In genomic region chr1:179175011-179175934, GRCh38 we compare ENCODE assay signal across 9 cellular contexts. TPM values are rescaled to one million over a fixed set of nuclear protein-coding genes. Genes with fewer than 3 reads are reported as not detected.
DNase-seq lines count a peak whose midpoint lies in the region; ATAC-seq lines count a peak whose summit lies in the region.
"Had no signal": no experiment of that assay in that cellular context is flagged by ENCODE, and none has a peak within 500 bp of the region (broad histone marks: within the 10 kb centered on the region; RNA-seq: fewer than 3 reads in every experiment).

No MANE protein-coding gene starts in this region.

- DNase-seq in HT-29 (ENCODE audit: low spot score) = peak; percentile 16
- DNase-seq in anterior cingulate cortex (lab: John Stamatoyannopoulos, UW) = peak in 44 of 58 donors; percentile 1 to 82 (median 32)
- DNase-seq in right cardiac atrium = peak in 1 of 3 donors; percentile 34
- DNase-seq in SK-N-DZ (ENCODE audit: low spot score) = no peak
- no peak for DNase-seq in NCI-H345 treated with DMSO at 0.1 percent for 48 hours (lab: John Stamatoyannopoulos, UW; ENCODE audit: unreplicated experiment)
- DNase-seq: activated naive CD4-positive, alpha-beta T cell treated with anti-CD3 and anti-CD28 coated beads for 36 hours had no signal

- 57% methylated on average over 5 of the region's 5 CpGs for WGBS in right cardiac atrium

- no peaks in the 10 kb centered on the region for H3K9me3 ChIP-seq in right cardiac atrium (ENCODE audit: control insufficient read depth, low read length)
- H3K9me3 ChIP-seq in subcutaneous abdominal adipose tissue (ENCODE audit: control insufficient read depth in 5 of 5, low read length in 5 of 5) = no peaks in the 10 kb centered on the region

- H3K36me3 ChIP-seq in subcutaneous abdominal adipose tissue (ENCODE audit: control insufficient read depth in 5 of 5, insufficient read depth in 5 of 5, low read length in 5 of 5) = no peaks in the 10 kb centered on the region

- H3K4me3 ChIP-seq in right cardiac atrium (ENCODE audit: low read length) = no peak overlapping the region
- no peak overlapping the region for H3K4me3 ChIP-seq in subcutaneous abdominal adipose tissue (ENCODE audit: low read depth in 1 of 5, low read length in 5 of 5)

- H3K9ac ChIP-seq in subcutaneous abdominal adipose tissue (ENCODE audit: low read length in 5 of 5) = peak overlapping the region in 1 of 5 donors; percentile 48

- H3K27ac ChIP-seq in right cardiac atrium (ENCODE audit: low read length) = peak overlapping the region; percentile 58
- H3K27ac ChIP-seq in subcutaneous abdominal adipose tissue (ENCODE audit: low read depth, low read length) = peak overlapping the region; percentile 80

- H3K4me1 ChIP-seq in right cardiac atrium (ENCODE audit: control insufficient read depth, insufficient read depth, low read length) = peaks cover 4% of the 10 kb centered on the region
- H3K4me1 ChIP-seq in subcutaneous abdominal adipose tissue (ENCODE audit: control insufficient read depth in 5 of 5, insufficient read depth in 5 of 5, low read length in 5 of 5) = peaks cover 4 to 19% (median 15%) of the 10 kb centered on the region in 5 donors

- ATAC-seq in right cardiac atrium (peak; percentile 84 to 85), GM21360 (IDR thresholded peaks at IDR 0.05; ENCODE audit: unreplicated experiment) (no peak)
- ATAC-seq in activated CD4-positive, CD25-positive, alpha-beta regulatory T cell treated with anti-CD3 and anti-CD28 coated beads, Interleukin-2, amount 50 U/mL, for 24 hours = no peak

- no peaks in the 10 kb centered on the region for H3K27me3 ChIP-seq in right cardiac atrium (ENCODE audit: control insufficient read depth, insufficient read depth)
- no peaks in the 10 kb centered on the region for H3K27me3 ChIP-seq in subcutaneous abdominal adipose tissue (ENCODE audit: control insufficient read depth in 5 of 5, insufficient read depth in 4 of 5, low read length in 5 of 5)

- intact Hi-C loops in right cardiac atrium (cut with DNase I) = loop anchor here in 1 of 4 donors (10.0 kb wide), 1 partner anchor 50 kb away; no protein-coding TSS in a partner anchor

RNA-seq across cellular contexts. Expression of gene ABL2, which starts 54.2 kb away (rescaled TPM):
- 2.5 and 4.5 TPM in 2 replicates for total RNA-seq in HT-29 (2014; rRNA removed; shearing (Covaris generic))
- total RNA-seq in right cardiac atrium = 10 to 100 TPM in 3 of 4 donors, 1 to 10 TPM in 1; 9.9 to 18.4 (median 10.5) TPM
- 3.2 TPM for polyA plus RNA-seq in right cardiac atrium
- polyA plus RNA-seq in SK-N-DZ (2014; cell fraction: cytosol; rRNA removed) = 5.8 and 6.6 TPM in 2 replicates
- 2.8 and 4.6 TPM in 2 replicates for polyA plus RNA-seq in SK-N-DZ (2014; cell fraction: nucleus; rRNA removed)

Comparison
In these comparisons a context has a peak if more than half of its experiments do, and no peak if none do; other contexts are left out.
1. DNase-seq: peak in HT-29 (single experiment) and anterior cingulate cortex (44 of 58); none in SK-N-DZ (single experiment) and NCI-H345 treated with DMSO at 0.1 percent for 48 hours (single experiment).
2. ATAC-seq: peak in right cardiac atrium (2 of 2); none in GM21360 (single experiment) and activated CD4-positive, CD25-positive, alpha-beta regulatory T cell treated with anti-CD3 and anti-CD28 coated beads, Interleukin-2, amount 50 U/mL, for 24 hours (0 of 2).